8 cellular contexts compared by ENCODE assay signal in genomic region chr14:34538096-34538495, GRCh38. TPM values are rescaled to one million over a fixed set of nuclear protein-coding genes. Genes with fewer than 3 reads are reported as not detected.
DNase-seq lines count a peak whose midpoint lies in the region; ATAC-seq and TF ChIP-seq lines count a peak whose summit lies in the region.
"Not testable (repeated sequence)": the region's sequence is repeated elsewhere in the genome, so short reads cannot be mapped to it uniquely, and the experiment has no call there.

No MANE protein-coding gene starts in this region.

- H3K79me2 ChIP-seq in HCT116 (ENCODE audit: insufficient read depth, low read length) (peaks cover 27% of the 10 kb centered on the region), SU-DHL-6 (ENCODE audit: insufficient read depth, low read length) (peaks cover 20% of the 10 kb centered on the region), hepatocyte (peaks cover 39% of the 10 kb centered on the region)

- not testable (repeated sequence) for TF ChIP-seq POLR2A in HCT116 (IDR thresholded peaks at IDR 0.05; ENCODE audit: borderline replicate concordance, extremely low read depth, insufficient read depth, insufficient read length)

- H3K27me3 Mint-ChIP-seq in natural killer cell (ENCODE audit: low read depth in 2 of 2); stimulated activated naive B cell treated with anti-CD40 and anti-IgM and Interleukin-4, amounts not matched to agents 10 μg/mL and 1 μg/mL and 100 μg/mL, for 72 hours: not testable (repeated sequence)

- H4K20me1 ChIP-seq in HCT116 (ENCODE audit: insufficient read depth); SU-DHL-6 (ENCODE audit: low read depth, low read length); hepatocyte (ENCODE audit: insufficient read depth, poor library complexity, severe bottlenecking): not testable (repeated sequence)

- not testable (repeated sequence) for H3K27ac ChIP-seq in HCT116 (ENCODE audit: low read depth, low read length); SU-DHL-6 (ENCODE audit: low read depth, low read length); ectodermal cell (ENCODE audit: insufficient read depth, low read depth, low read length, poor library complexity, severe bottlenecking)
- peak overlapping the region; percentile 96 for H3K27ac ChIP-seq in hepatocyte

- ATAC-seq in HCT116; activated naive CD4-positive, alpha-beta T cell treated with anti-CD3 and anti-CD28 coated beads, Interleukin-2, amount 50 U/mL, for 72 hours; natural killer cell; stimulated activated naive B cell treated with anti-CD40 and anti-IgM and Interleukin-4, amounts not matched to agents 10 μg/mL and 1 μg/mL and 100 μg/mL, for 72 hours (replicated peaks): not testable (repeated sequence)

- H3K9ac ChIP-seq in HCT116 (ENCODE audit: low read length), result 0 out of 2 replicates have a peak overlapping the region, but pooled peaks have one; percentile 95
- H3K9ac ChIP-seq in SU-DHL-6 (ENCODE audit: low read length), result peak overlapping the region; percentile 82

- H3K9me3 ChIP-seq in HCT116 (ENCODE audit: control insufficient read depth in 1 of 2, insufficient read depth in 1 of 2, low read depth in 1 of 2, low read length in 2 of 2); SU-DHL-6 (ENCODE audit: insufficient read depth, low read length); ectodermal cell (ENCODE audit: control insufficient read depth, low read length); hepatocyte (ENCODE audit: low read depth): not testable (repeated sequence)

- RAD21 ChIA-PET in HCT116 (lab: Charles Lee; ENCODE audit: low non-redundant PET in 1 of 2, low total read pairs in 2 of 2, uncharacterized antibody in 2 of 2, unreplicated experiment in 2 of 2), result not testable (repeated sequence)

- H3F3A ChIP-seq in SU-DHL-6 (ENCODE audit: insufficient read depth), result not testable (repeated sequence)

- H3K9me3 Mint-ChIP-seq in activated naive CD4-positive, alpha-beta T cell treated with anti-CD3 and anti-CD28 coated beads, Interleukin-2, amount 50 U/mL, for 72 hours; natural killer cell; stimulated activated naive B cell treated with anti-CD40 and anti-IgM and Interleukin-4, amounts not matched to agents 10 μg/mL and 1 μg/mL and 100 μg/mL, for 72 hours: not testable (repeated sequence)

- TF ChIP-seq CTCF in AG04449 (IDR thresholded peaks at IDR 0.05; ENCODE audit: insufficient read depth, low read length, missing control alignments); HCT116 (IDR thresholded peaks at IDR 0.05 in 2 of 3, conservative IDR thresholded peaks at IDR 0.05 in 1 of 3; ENCODE audit: borderline replicate concordance in 1 of 3, insufficient read depth in 1 of 3, low read depth in 2 of 3, low read length in 2 of 3); SU-DHL-6 (IDR thresholded peaks at IDR 0.05; ENCODE audit: insufficient read depth, low read length, poor library complexity, severe bottlenecking); hepatocyte (IDR thresholded peaks at IDR 0.05; ENCODE audit: poor library complexity); natural killer cell (IDR thresholded peaks at IDR 0.05): not testable (repeated sequence)

- not testable (repeated sequence) for H3K27me3 ChIP-seq in HCT116 (ENCODE audit: insufficient read depth, low read length); SU-DHL-6 (ENCODE audit: low read length); ectodermal cell (ENCODE audit: control insufficient read depth, insufficient read depth, low read length, poor library complexity, severe bottlenecking); hepatocyte

- not testable (repeated sequence) for H2AFZ ChIP-seq in HCT116 (ENCODE audit: low read depth, low read length, poor library complexity, severe bottlenecking); SU-DHL-6 (ENCODE audit: low read depth, low read length, severe bottlenecking); hepatocyte

- CTCF ChIA-PET in AG04449 (lab: Yijun Ruan, JAX), result interaction anchor here (0.9 to 5.5 kb wide), 3 partner anchors 18 to 214 kb away, joined by 3 to 21 read pairs (median 12); no protein-coding TSS in a partner anchor
- CTCF ChIA-PET in HCT116 (lab: Charles Lee), result not testable (repeated sequence)

- H3K4me3 Mint-ChIP-seq in natural killer cell, result peak overlapping the region; percentile 55
- peak overlapping the region in 1 of 2 donors; percentile 4 for H3K4me3 Mint-ChIP-seq in stimulated activated naive B cell treated with anti-CD40 and anti-IgM and Interleukin-4, amounts not matched to agents 10 μg/mL and 1 μg/mL and 100 μg/mL, for 72 hours

- POLR2A ChIA-PET in AG04449 (lab: Yijun Ruan, JAX); HCT116 (lab: Charles Lee): not testable (repeated sequence)

- not testable (repeated sequence) for BruUV-seq in HCT116 (replicated peaks; lab: Mats Ljungman, UMichigan)

- H3K36me3 ChIP-seq in HCT116 (ENCODE audit: control insufficient read depth in 1 of 2, insufficient read depth in 2 of 2, low read length in 2 of 2), result peaks cover 7 to 26% of the 10 kb centered on the region in 2 experiments; a peak in 3 of 4 replicates
- not testable (repeated sequence) for H3K36me3 ChIP-seq in SU-DHL-6 (ENCODE audit: low read length); hepatocyte (replicated peaks; ENCODE audit: insufficient read depth, low read depth)
- peaks cover 12% of the 10 kb centered on the region for H3K36me3 ChIP-seq in ectodermal cell (ENCODE audit: control insufficient read depth, insufficient read depth, low read length)

- H3K36me3 Mint-ChIP-seq in activated naive CD4-positive, alpha-beta T cell treated with anti-CD3 and anti-CD28 coated beads, Interleukin-2, amount 50 U/mL, for 72 hours, result peaks cover 6 to 20% of the 10 kb centered on the region in 2 donors
- not testable (repeated sequence) for H3K36me3 Mint-ChIP-seq in natural killer cell
- peaks cover 5 to 13% of the 10 kb centered on the region in 2 donors for H3K36me3 Mint-ChIP-seq in stimulated activated naive B cell treated with anti-CD40 and anti-IgM and Interleukin-4, amounts not matched to agents 10 μg/mL and 1 μg/mL and 100 μg/mL, for 72 hours

- H3K27ac Mint-ChIP-seq in activated naive CD4-positive, alpha-beta T cell treated with anti-CD3 and anti-CD28 coated beads, Interleukin-2, amount 50 U/mL, for 72 hours, result peak overlapping the region; percentile 100
- H3K27ac Mint-ChIP-seq in natural killer cell, result peak overlapping the region; percentile 98 to 100
- H3K27ac Mint-ChIP-seq in stimulated activated naive B cell treated with anti-CD40 and anti-IgM and Interleukin-4, amounts not matched to agents 10 μg/mL and 1 μg/mL and 100 μg/mL, for 72 hours, result peak overlapping the region; percentile 67

- not testable (repeated sequence) for DNase-seq in AG04449 (ENCODE audit: low read depth, low spot score); HCT116 (ENCODE audit: low read depth, low spot score); activated naive CD4-positive, alpha-beta T cell treated with anti-CD3 and anti-CD28 coated beads, Interleukin-2, amount 50 U/mL, for 72 hours (ENCODE audit: low spot score in 2 of 2); hepatocyte (ENCODE audit: low spot score); natural killer cell; stimulated activated naive B cell treated with anti-CD40 and anti-IgM and Interleukin-4, amounts not matched to agents 10 μg/mL and 1 μg/mL and 100 μg/mL, for 72 hours

- not testable (repeated sequence) for H3K9me2 ChIP-seq in HCT116 (ENCODE audit: insufficient read depth); SU-DHL-6 (replicated peaks; ENCODE audit: insufficient read depth, low read length); hepatocyte (replicated peaks; ENCODE audit: insufficient read depth)

- peaks cover 18 to 26% of the 10 kb centered on the region in 2 donors for H3K4me1 Mint-ChIP-seq in natural killer cell
- H3K4me1 Mint-ChIP-seq in stimulated activated naive B cell treated with anti-CD40 and anti-IgM and Interleukin-4, amounts not matched to agents 10 μg/mL and 1 μg/mL and 100 μg/mL, for 72 hours, result peaks cover 9 to 18% of the 10 kb centered on the region in 2 donors

- WGBS in ectodermal cell, 2 experiments, result 92% methylated on average over 6 of the region's 6 CpGs
- WGBS in hepatocyte (ENCODE audit: low lambda C conversion rate, missing lambda C conversion rate), result 84% methylated on average over 6 of the region's 6 CpGs

- peak overlapping the region; percentile 81 for H3K4me2 ChIP-seq in HCT116 (ENCODE audit: low read length)
- H3K4me2 ChIP-seq in SU-DHL-6 (ENCODE audit: low read depth, low read length, poor library complexity, severe bottlenecking), result peak overlapping the region; percentile 98
- H3K4me2 ChIP-seq in hepatocyte, result peak overlapping the region; percentile 82

- not testable (repeated sequence) for TF ChIP-seq RAD21 in HCT116 (IDR thresholded peaks at IDR 0.05; ENCODE audit: low read depth)

- peaks cover 6 to 11% of the 10 kb centered on the region in 2 experiments; a peak in 3 of 4 replicates for H3K4me1 ChIP-seq in HCT116 (ENCODE audit: control insufficient read depth in 1 of 2, insufficient read depth in 2 of 2, low read length in 2 of 2)
- not testable (repeated sequence) for H3K4me1 ChIP-seq in ectodermal cell (ENCODE audit: control insufficient read depth, insufficient read depth, low read length)
- H3K4me1 ChIP-seq in hepatocyte (ENCODE audit: insufficient read depth), result peaks cover 16% of the 10 kb centered on the region

- H3K4me3 ChIP-seq in AG04449 (ENCODE audit: low read depth, low read length) (peak overlapping the region; percentile 98), HCT116 (replicated peaks in 1 of 2; ENCODE audit: low read depth in 1 of 2, low read length in 2 of 2) (peak overlapping the region; percentile 71 to 91; a peak in 3 of 4 replicates), ectodermal cell (ENCODE audit: insufficient read depth, low read depth, low read length) (peak overlapping the region; percentile 81), hepatocyte (peak overlapping the region; percentile 80)
- H3K4me3 ChIP-seq in SU-DHL-6 (ENCODE audit: insufficient read depth, low read length, poor library complexity, severe bottlenecking), result not testable (repeated sequence)

- intact Hi-C loops in HCT116 (cut with micrococcal nuclease), result not testable (repeated sequence)
- intact Hi-C loops in natural killer cell (cut with micrococcal nuclease), result loop anchor here (5.0 to 10.0 kb wide), 4 partner anchors 76 to 447 kb away; partner anchors contain the start of genes BAZ1A, SPTSSA and SRP54

RNA-seq across cellular contexts. Expression of gene EAPP, which starts 1.4 kb away (rescaled TPM):
- 32.2 TPM for total RNA-seq in HCT116 (2021; ENCODE audit: unreplicated experiment)
- 25.0 and 31.1 TPM in 2 replicates for polyA plus RNA-seq in HCT116 (2012)
- 10 to 100 TPM; 37.5 to 37.7 TPM for total RNA-seq in activated naive CD4-positive, alpha-beta T cell treated with anti-CD3 and anti-CD28 coated beads, Interleukin-2, amount 50 U/mL, for 72 hours
- 48.9 TPM for polyA plus RNA-seq in ectodermal cell (2013, experiment 1 of 4)
- polyA plus RNA-seq in ectodermal cell (2013, experiment 2 of 4), result 56.0 TPM
- polyA plus RNA-seq in ectodermal cell (2013, experiment 3 of 4), result 48.4 TPM
- 59.1 TPM for polyA plus RNA-seq in ectodermal cell (2013, experiment 4 of 4)
- total RNA-seq in hepatocyte, result 42.1 and 49.1 TPM in 2 replicates
- polyA plus RNA-seq in hepatocyte, result 51.8 and 56.1 TPM in 2 replicates
- total RNA-seq in natural killer cell, result 10 to 100 TPM; 70.5 to 96.6 (median 76.1) TPM
